In genomic region chr13:78913656-78914055, GRCh38 we compare ENCODE assay signal across 1 cellular context.
TF ChIP-seq lines count a peak whose summit lies in the region.

No MANE protein-coding gene starts in this region.

TF ChIP-seq in liver, 16 proteins besides CTCF, POLR2A, EP300 and RAD21 (continued from another document):
- TF ChIP-seq ZBTB33 (IDR thresholded peaks at IDR 0.05), result peak; percentile 16
- TF ChIP-seq TAF1 (conservative IDR thresholded peaks at IDR 0.05), result no peak
- no peak for TF ChIP-seq HNF4G (IDR thresholded peaks at IDR 0.05)
- TF ChIP-seq HNF4A (conservative IDR thresholded peaks at IDR 0.05), result peak; percentile 15 to 51
